In genomic region chr15:20276312-20277114, GRCh38 we compare ENCODE assay signal across 7 cellular contexts.
A peak's percentile ranks its signal among the peaks of the same experiment; 100 is the strongest.
DNase-seq lines count a peak whose midpoint lies in the region; ATAC-seq and TF ChIP-seq lines count a peak whose summit lies in the region.
"Not testable (repeated sequence)": the region's sequence is repeated elsewhere in the genome, so short reads cannot be mapped to it uniquely, and the experiment has no call there.

No MANE protein-coding gene starts in this region.

- H3K9me3 Mint-ChIP-seq in MCF 10A (ENCODE audit: unreplicated experiment); stimulated activated memory B cell treated with anti-CD40 and anti-IgM and Interleukin-4, amounts not matched to agents 10 μg/mL and 1 μg/mL and 100 μg/mL, for 72 hours: not testable (repeated sequence)

- not testable (repeated sequence) for H3K27ac ChIP-seq in osteoblast (ENCODE audit: low read depth, low read length)

- H3K27ac Mint-ChIP-seq in MCF 10A (ENCODE audit: low read depth, unreplicated experiment); stimulated activated memory B cell treated with anti-CD40 and anti-IgM and Interleukin-4, amounts not matched to agents 10 μg/mL and 1 μg/mL and 100 μg/mL, for 72 hours: not testable (repeated sequence)

- CTCF ChIA-PET in MCF 10A (lab: Yijun Ruan, JAX): not testable (repeated sequence)

- peak; percentile 24 for ATAC-seq in left lobe of liver
- ATAC-seq in stimulated activated memory B cell treated with anti-CD40 and anti-IgM and Interleukin-4, amounts not matched to agents 10 μg/mL and 1 μg/mL and 100 μg/mL, for 72 hours: peak; percentile 1

- H3K4me3 Mint-ChIP-seq in MCF 10A (ENCODE audit: unreplicated experiment); stimulated activated memory B cell treated with anti-CD40 and anti-IgM and Interleukin-4, amounts not matched to agents 10 μg/mL and 1 μg/mL and 100 μg/mL, for 72 hours: not testable (repeated sequence)

- not testable (repeated sequence) for TF ChIP-seq CTCF in LNCaP clone FGC (IDR thresholded peaks at IDR 0.05; ENCODE audit: control insufficient read depth, extremely low read depth, insufficient read depth); MCF 10A (IDR thresholded peaks at IDR 0.05; ENCODE audit: unreplicated experiment); osteoblast (IDR thresholded peaks at IDR 0.05; ENCODE audit: extremely low read depth, low read depth, low read length)

- POLR2A ChIA-PET in MCF 10A (lab: Yijun Ruan, JAX): not testable (repeated sequence)

- H3K27me3 Mint-ChIP-seq in MCF 10A (ENCODE audit: insufficient read depth, unreplicated experiment); stimulated activated memory B cell treated with anti-CD40 and anti-IgM and Interleukin-4, amounts not matched to agents 10 μg/mL and 1 μg/mL and 100 μg/mL, for 72 hours: not testable (repeated sequence)

- H3K9me3 ChIP-seq in osteoblast (ENCODE audit: low read depth, low read length): peaks cover 32% of the 10 kb centered on the region

- H3K27me3 ChIP-seq in osteoblast (ENCODE audit: insufficient read depth, low read length): not testable (repeated sequence)

- not testable (repeated sequence) for H4K20me1 ChIP-seq in osteoblast (ENCODE audit: insufficient read depth, low read length)

- not testable (repeated sequence) for H3K4me1 ChIP-seq in osteoblast (ENCODE audit: insufficient read depth, low read length)

- H2AFZ ChIP-seq in osteoblast (ENCODE audit: low read length): not testable (repeated sequence)

- not testable (repeated sequence) for H3K36me3 Mint-ChIP-seq in MCF 10A (ENCODE audit: insufficient read depth, unreplicated experiment); stimulated activated memory B cell treated with anti-CD40 and anti-IgM and Interleukin-4, amounts not matched to agents 10 μg/mL and 1 μg/mL and 100 μg/mL, for 72 hours

- H3K79me2 ChIP-seq in osteoblast (ENCODE audit: insufficient read depth, low read length): not testable (repeated sequence)

- intact Hi-C loops in MCF 10A (cut with micrococcal nuclease); cardiac septum (cut with DNase I): not testable (repeated sequence)

- DNase-seq in LNCaP clone FGC (ENCODE audit: low read depth): peak; percentile 27
- peak; percentile 14 for DNase-seq in activated T-cell treated with anti-CD3 and anti-CD28 coated beads, Interleukin-2, amount 50 U/mL, for 1 hour
- peak; percentile 21 for DNase-seq in MCF 10A (ENCODE audit: unreplicated experiment)
- peak; percentile 76 for DNase-seq in cardiac septum (ENCODE audit: low spot score)
- DNase-seq in left lobe of liver (ENCODE audit: low spot score): not testable (repeated sequence)
- peak; percentile 80 for DNase-seq in osteoblast (ENCODE audit: insufficient read length, low spot score, missing footprints)

- not testable (repeated sequence) for H3K36me3 ChIP-seq in osteoblast (ENCODE audit: insufficient read depth, low read length)

- BruUV-seq in MCF 10A (replicated peaks; lab: Mats Ljungman, UMichigan): not testable (repeated sequence)

- H3K4me2 ChIP-seq in osteoblast (ENCODE audit: insufficient read depth, low read length): not testable (repeated sequence)

- H3K4me1 Mint-ChIP-seq in MCF 10A (ENCODE audit: insufficient read depth, unreplicated experiment); stimulated activated memory B cell treated with anti-CD40 and anti-IgM and Interleukin-4, amounts not matched to agents 10 μg/mL and 1 μg/mL and 100 μg/mL, for 72 hours: not testable (repeated sequence)

- not testable (repeated sequence) for H3K4me3 ChIP-seq in LNCaP clone FGC (ENCODE audit: low read depth, low read length); osteoblast (ENCODE audit: insufficient read depth, low read length)
